Comparison of ENCODE assay signal across 20 cellular contexts in the genomic region with DNA sequence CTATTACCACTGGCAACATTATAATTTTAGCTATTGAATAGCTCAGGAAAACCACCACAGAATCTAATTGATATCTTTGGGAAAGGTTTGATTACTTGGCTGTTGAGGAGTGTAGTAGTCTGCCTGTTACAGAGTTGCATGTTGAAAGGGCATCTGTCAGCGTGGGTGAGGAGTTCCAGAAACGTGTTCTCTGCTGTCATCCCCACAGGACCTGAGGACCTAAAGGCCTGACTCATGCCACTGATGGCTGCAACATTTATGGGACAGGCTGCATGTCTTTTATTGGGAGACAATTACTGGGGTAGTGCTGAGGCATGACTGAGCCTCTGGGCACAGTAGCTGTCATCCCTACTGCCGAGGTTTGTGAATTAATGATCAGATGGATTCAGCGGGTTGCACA.
"Had no signal": no experiment of that assay in that cellular context is flagged by ENCODE, and none has a peak within 500 bp of the region (broad histone marks: within the 10 kb centered on the region; RNA-seq: fewer than 3 reads in every experiment).

No MANE protein-coding gene starts in this region.

- DNase-seq: activated CD4-positive, CD25-positive, alpha-beta regulatory T cell; activated naive CD4-positive, alpha-beta T cell treated with anti-CD3 and anti-CD28 coated beads for 36 hours; activated naive CD8-positive, alpha-beta T cell treated with anti-CD3 and anti-CD28 coated beads, Interleukin-2, amount 50 U/mL, for 24 hours; activated T-cell treated with anti-CD3 and anti-CD28 coated beads for 4 hours; kidney; mesendoderm; psoas muscle; sigmoid colon; stimulated activated CD4-positive, alpha-beta T cell treated with anti-CD3 and anti-CD28 coated beads, Interleukin-12 subunit alpha, Interleukin-12 subunit beta, amount 100 ng/mL, for 4 hours; stimulated activated CD4-positive, alpha-beta T cell treated with anti-CD3 and anti-CD28 coated beads, Interleukin-2, amount 100 ng/mL, for 24 hours; stomach; T-helper 2 cell; testis; upper lobe of left lung had no signal

- H3K9me3 ChIP-seq: ascending aorta, gastroesophageal sphincter, psoas muscle, sigmoid colon, stomach, testis, upper lobe of left lung had no signal

- H3K4me1 Mint-ChIP-seq: activated naive CD8-positive, alpha-beta T cell treated with anti-CD3 and anti-CD28 coated beads, Interleukin-2, amount 50 U/mL, for 24 hours; nephron had no signal

- H3K36me3 ChIP-seq: ascending aorta, gastroesophageal sphincter, sigmoid colon, stomach, upper lobe of left lung had no signal

- H2AFZ ChIP-seq: hepatocyte had no signal

- H3K27ac ChIP-seq: ascending aorta, epithelial cell of prostate, gastroesophageal sphincter, hepatocyte, psoas muscle, sigmoid colon, stomach, testis, upper lobe of left lung had no signal

- H3K4me3 ChIP-seq: ascending aorta, gastroesophageal sphincter, hepatocyte, psoas muscle, sigmoid colon, stomach, testis, upper lobe of left lung had no signal

- ATAC-seq: activated naive CD8-positive, alpha-beta T cell treated with anti-CD3 and anti-CD28 coated beads, Interleukin-2, amount 50 U/mL, for 24 hours; gastroesophageal sphincter; psoas muscle had no signal

- H3K4me3 Mint-ChIP-seq: activated naive CD4-positive, alpha-beta T cell treated with anti-CD3 and anti-CD28 coated beads for 36 hours; activated naive CD8-positive, alpha-beta T cell treated with anti-CD3 and anti-CD28 coated beads, Interleukin-2, amount 50 U/mL, for 24 hours; nephron had no signal

- H3K4me1 ChIP-seq: ascending aorta, gastroesophageal sphincter, psoas muscle, sigmoid colon, stomach, testis, upper lobe of left lung had no signal

- H3K27ac Mint-ChIP-seq: activated naive CD4-positive, alpha-beta T cell treated with anti-CD3 and anti-CD28 coated beads for 36 hours; activated naive CD8-positive, alpha-beta T cell treated with anti-CD3 and anti-CD28 coated beads, Interleukin-2, amount 50 U/mL, for 24 hours; activated T-helper 2 cell treated with anti-CD3 and anti-CD28 coated beads, Interferon-gamma antibody, Interleukin-2, Interleukin-4, amounts not matched to agents 10 μg/mL and 5 μg/mL and 100 μg/mL, durations not matched to agents 14 hours and 24 hours and 36 hours; nephron had no signal

- H3K4me2 ChIP-seq: hepatocyte had no signal

- H3K9me3 Mint-ChIP-seq: activated naive CD4-positive, alpha-beta T cell treated with anti-CD3 and anti-CD28 coated beads for 36 hours; activated naive CD8-positive, alpha-beta T cell treated with anti-CD3 and anti-CD28 coated beads, Interleukin-2, amount 50 U/mL, for 24 hours; activated T-helper 2 cell treated with anti-CD3 and anti-CD28 coated beads, Interferon-gamma antibody, Interleukin-2, Interleukin-4, amounts not matched to agents 10 μg/mL and 5 μg/mL and 100 μg/mL, durations not matched to agents 14 hours and 24 hours and 36 hours had no signal

- H3K27me3 ChIP-seq: ascending aorta, gastroesophageal sphincter, hepatocyte, sigmoid colon, stomach, testis, upper lobe of left lung had no signal
